Comparison of ENCODE assay signal across 8 cellular contexts in the genomic region with DNA sequence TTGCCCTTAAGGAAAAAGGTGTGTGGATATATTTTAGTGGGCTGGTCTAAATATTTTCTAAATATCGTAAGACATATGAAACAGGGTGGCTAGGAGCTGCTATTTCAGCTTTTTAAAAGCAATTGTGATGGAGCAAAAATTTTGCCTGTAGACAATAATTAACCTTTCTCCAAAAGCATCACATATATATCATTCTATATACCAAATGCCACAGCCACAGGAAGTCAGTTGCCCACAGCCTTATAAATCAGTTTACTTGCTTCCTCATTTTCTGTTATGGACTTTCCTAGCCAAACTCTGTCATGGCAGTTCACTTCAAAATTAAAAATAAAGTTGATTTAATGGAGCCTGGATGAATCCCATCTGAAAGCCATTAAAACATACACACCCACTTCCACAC.
DNase-seq lines count a peak whose midpoint lies in the region; ATAC-seq and TF ChIP-seq lines count a peak whose summit lies in the region.

No MANE protein-coding gene starts in this region.

- CTCF ChIA-PET in PC-3 (lab: Charles Lee), result no interaction called here

- TSS peak; percentile 90 for BruUV-seq in PC-3 (replicated peaks; lab: Mats Ljungman, UMichigan)

- H3K9me3 ChIP-seq in PC-3 (ENCODE audit: low read length) (no peaks in the 10 kb centered on the region), transverse colon (no peaks in the 10 kb centered on the region)

- DNase-seq in PC-3 (peak; percentile 3), fibroblast of mammary gland (ENCODE audit: low read depth) (no peak), transverse colon (no peak), GM13976 (ENCODE audit: low spot score) (no peak), caudate nucleus (lab: John Stamatoyannopoulos, UW) (no peak), NCI-H2171 treated with DMSO at 0.1 percent for 48 hours (lab: John Stamatoyannopoulos, UW) (no peak)

- H3K4me1 ChIP-seq in PC-3 (ENCODE audit: insufficient read depth, low read length) (peaks cover 23% of the 10 kb centered on the region), transverse colon (peaks cover 3 to 33% (median 16%) of the 10 kb centered on the region in 4 donors)

- no peaks in the 10 kb centered on the region for H3K9me2 ChIP-seq in PC-3 (replicated peaks; ENCODE audit: low read length)

- TF ChIP-seq EP300 in transverse colon (IDR thresholded peaks at IDR 0.05; ENCODE audit: low read depth), result no peak

- intact Hi-C loops in PC-3 (cut with micrococcal nuclease) (loop anchor here (1.0 to 5.0 kb wide), 3 partner anchors 99 to 475 kb away; no protein-coding TSS in a partner anchor), transverse colon (cut with DNase I; ENCODE audit: low total_unique reads) (loop anchor here (5.0 kb wide), 2 partner anchors 165 to 475 kb away; no protein-coding TSS in a partner anchor)

- peak overlapping the region; percentile 81 for H3K9ac ChIP-seq in PC-3 (ENCODE audit: low read length)

- no peak for TF ChIP-seq POLR2A in transverse colon (IDR thresholded peaks at IDR 0.05)

- H4K20me1 ChIP-seq in PC-3 (ENCODE audit: low read length), result no peaks in the 10 kb centered on the region

- no peaks in the 10 kb centered on the region for H3F3A ChIP-seq in PC-3 (ENCODE audit: low read length, unreplicated experiment)

- POLR2A ChIA-PET in PC-3 (lab: Charles Lee; ENCODE audit: unreplicated experiment), result no interaction called here

- H2AFZ ChIP-seq in PC-3 (ENCODE audit: low read length), result peak overlapping the region; percentile 23; the same call in 1 of the 2 replicates

- H3K36me3 ChIP-seq in PC-3 (ENCODE audit: low read depth, low read length) (no peaks in the 10 kb centered on the region), transverse colon (no peaks in the 10 kb centered on the region)

- H3K27ac ChIP-seq in PC-3 (ENCODE audit: low read length), result peak overlapping the region; percentile 96
- H3K27ac ChIP-seq in transverse colon, result peak overlapping the region; percentile 3 to 73 (median 56)
- no peak overlapping the region for H3K27ac ChIP-seq in caudate nucleus (ENCODE audit: low read depth, low read length)

- H3K4me2 ChIP-seq in PC-3 (ENCODE audit: low read length), result peak overlapping the region; percentile 76

- TF ChIP-seq CTCF in PC-3 (conservative IDR thresholded peaks at IDR 0.05; ENCODE audit: low read depth, low read length) (no peak), fibroblast of mammary gland (conservative IDR thresholded peaks at IDR 0.05; ENCODE audit: control insufficient read depth, insufficient read depth, low read depth, low read length) (no peak), transverse colon (IDR thresholded peaks at IDR 0.05) (no peak), GM13976 (IDR thresholded peaks at IDR 0.05; ENCODE audit: borderline replicate concordance, control extremely low read depth, extremely low read depth, insufficient read depth, missing control alignments) (no peak)

- H3K79me2 ChIP-seq in PC-3 (ENCODE audit: low read length), result peaks cover 6% of the 10 kb centered on the region; the same call in 1 of the 2 replicates

- in situ Hi-C loops in transverse colon (cut with MboI; ENCODE audit: low pct_ligation_motif_present in 1 of 4, low pct_unique_long_range_greater_than_20kb in 1 of 4, low sequenced_read_pairs in 3 of 4), result loop anchor here (5.0 to 25.0 kb wide), 5 partner anchors 155 to 480 kb away; a partner anchor contains a TSS
- in situ Hi-C loops in GM13976 (cut with MboI; ENCODE audit: low sequenced_read_pairs, unreplicated experiment), result no loop called here

- H3K4me3 ChIP-seq in PC-3 (ENCODE audit: low read length) (peak overlapping the region; percentile 51), fibroblast of mammary gland (ENCODE audit: control insufficient read depth, low read depth, low read length) (peak overlapping the region; percentile 38), transverse colon (no peak overlapping the region)

- 75 to 84% methylated on average over 1 of the region's 1 CpG for whole genome bisulfite sequencing in transverse colon (ENCODE audit: low coverage in 1 of 2), 2 donors

- ATAC-seq in GM18861 (IDR thresholded peaks at IDR 0.05; ENCODE audit: unreplicated experiment) (peak; percentile 53), HG02759 (IDR thresholded peaks at IDR 0.05; ENCODE audit: unreplicated experiment) (peak; percentile 54), PC-3 (0 out of 2 replicates have a peak, but pooled peaks have one; percentile 9)

- no peaks in the 10 kb centered on the region for H3K27me3 ChIP-seq in PC-3 (ENCODE audit: low read length)
- no peaks in the 10 kb centered on the region for H3K27me3 ChIP-seq in transverse colon

Comparison
In these comparisons a context has a peak if more than half of its experiments do, and no peak if none do; other contexts are left out.
1. H3K4me3 ChIP-seq: peak in PC-3 (single experiment) and fibroblast of mammary gland (single experiment); none in transverse colon (0 of 4).
2. Peak in every context shown above with its lines, with median percentiles within 50 percentile points of each other: ATAC-seq.